Comparison of ENCODE assay signal across 1 cellular context in genomic region chr4:40363945-40364344, GRCh38.
TF ChIP-seq lines count a peak whose summit lies in the region.

No MANE protein-coding gene starts in this region.

TF ChIP-seq in GM23338, 12 proteins besides CTCF, POLR2A, EP300 and RAD21 (continued from another document):
- no peak for TF ChIP-seq ZNF462 (CRISPR knock-in tag; IDR thresholded peaks at IDR 0.05)
- TF ChIP-seq POLR2AphosphoS5 (IDR thresholded peaks at IDR 0.05; ENCODE audit: low read depth): no peak
- TF ChIP-seq EZH2 (IDR thresholded peaks at IDR 0.05; ENCODE audit: low read depth, unreplicated experiment): no peak
- TF ChIP-seq ZNF114 (CRISPR knock-in tag; IDR thresholded peaks at IDR 0.05): no peak
- no peak for TF ChIP-seq ZNF331 (CRISPR knock-in tag; IDR thresholded peaks at IDR 0.05; ENCODE audit: low read depth)
- no peak for TF ChIP-seq ETS1 (IDR thresholded peaks at IDR 0.05)
TF ChIP-seq in GM23338: peak in this region for 0.
